11 cellular contexts compared by ENCODE assay signal in genomic region chr5:80069918-80070318, GRCh38. TPM values are rescaled to one million over a fixed set of nuclear protein-coding genes. Genes with fewer than 3 reads are reported as not detected.
DNase-seq lines count a peak whose midpoint lies in the region; ATAC-seq and TF ChIP-seq lines count a peak whose summit lies in the region.
"Had no signal": no experiment of that assay in that cellular context is flagged by ENCODE, and none has a peak within 500 bp of the region (broad histone marks: within the 10 kb centered on the region; RNA-seq: fewer than 3 reads in every experiment).

No MANE protein-coding gene starts in this region.

- 25 to 50% methylated on average over 3 of the region's 3 CpGs for WGBS in transverse colon (ENCODE audit: low coverage in 1 of 2), 2 donors

- TF ChIP-seq POLR2A in transverse colon (IDR thresholded peaks at IDR 0.05) = no peak

- CTCF ChIA-PET in Caco-2 (lab: Charles Lee) = no interaction called here

- POLR2A ChIA-PET in Caco-2 (lab: Charles Lee) = no interaction called here

- no peak for DNase-seq in activated naive CD4-positive, alpha-beta T cell treated with anti-CD3 and anti-CD28 coated beads, Interleukin-2, amount 50 U/mL, for 72 hours (ENCODE audit: low spot score in 2 of 2)
- DNase-seq in activated naive CD4-positive, alpha-beta T cell treated with Interleukin-2 at 50 U/mL for 16 hours = no peak
- no peak for DNase-seq in RWPE2 (ENCODE audit: low spot score)
- DNase-seq in left lobe of liver (ENCODE audit: low spot score) = no peak
- peak; percentile 37 for DNase-seq in transverse colon
- no peak for DNase-seq in progenitor cell of endocrine pancreas (ENCODE audit: low spot score, unreplicated experiment)
- no peak for DNase-seq in stimulated activated CD4-positive, alpha-beta T cell treated with anti-CD3 and anti-CD28 coated beads, Interleukin-4, amount 100 ng/mL, for 24 hours
- DNase-seq in Caco-2 = no peak
- DNase-seq: H7, NCI-H187 treated with DMSO at 0.1 percent for 48 hours had no signal

- H3K4me3 ChIP-seq in RWPE2 (ENCODE audit: severe bottlenecking) (no peak overlapping the region), transverse colon (no peak overlapping the region), Caco-2 (ENCODE audit: low read depth, low read length) (no peak overlapping the region)

- no peaks in the 10 kb centered on the region for H3K36me3 Mint-ChIP-seq in activated naive CD4-positive, alpha-beta T cell treated with anti-CD3 and anti-CD28 coated beads, Interleukin-2, amount 50 U/mL, for 72 hours
- H3K36me3 Mint-ChIP-seq in progenitor cell of endocrine pancreas (ENCODE audit: insufficient read depth) (peaks cover 2% of the 10 kb centered on the region), Caco-2 (ENCODE audit: insufficient read depth, unreplicated experiment) (no peaks in the 10 kb centered on the region)

- BruUV-seq in Caco-2 (replicated peaks; lab: Mats Ljungman, UMichigan) = no TSS peak

- H3K4me1 Mint-ChIP-seq in progenitor cell of endocrine pancreas (ENCODE audit: low read depth) (peaks cover 2% of the 10 kb centered on the region), Caco-2 (ENCODE audit: low read depth, unreplicated experiment) (no peaks in the 10 kb centered on the region)

- H3K4me3 Mint-ChIP-seq in progenitor cell of endocrine pancreas (ENCODE audit: low read depth) (no peak overlapping the region), Caco-2 (ENCODE audit: unreplicated experiment) (no peak overlapping the region)
- H3K4me3 Mint-ChIP-seq: B cell had no signal

- TF ChIP-seq EP300 in transverse colon (IDR thresholded peaks at IDR 0.05; ENCODE audit: low read depth) = no peak

- H3K9me3 Mint-ChIP-seq in activated naive CD4-positive, alpha-beta T cell treated with anti-CD3 and anti-CD28 coated beads, Interleukin-2, amount 50 U/mL, for 72 hours = no peaks in the 10 kb centered on the region
- no peaks in the 10 kb centered on the region for H3K9me3 Mint-ChIP-seq in progenitor cell of endocrine pancreas (ENCODE audit: low read depth)
- H3K9me3 Mint-ChIP-seq in Caco-2 (ENCODE audit: unreplicated experiment) = no peaks in the 10 kb centered on the region

- H3K9me3 ChIP-seq in RWPE2 (ENCODE audit: severe bottlenecking) = no peaks in the 10 kb centered on the region
- H3K9me3 ChIP-seq in transverse colon = no peaks in the 10 kb centered on the region
- no peaks in the 10 kb centered on the region for H3K9me3 ChIP-seq in Caco-2

- H3K27ac ChIP-seq in RWPE2 (ENCODE audit: poor library complexity, severe bottlenecking) (no peak overlapping the region), transverse colon (no peak overlapping the region)

- H3K27ac Mint-ChIP-seq in activated naive CD4-positive, alpha-beta T cell treated with anti-CD3 and anti-CD28 coated beads, Interleukin-2, amount 50 U/mL, for 72 hours = peak overlapping the region; percentile 39 to 56
- H3K27ac Mint-ChIP-seq in progenitor cell of endocrine pancreas = no peak overlapping the region
- no peak overlapping the region for H3K27ac Mint-ChIP-seq in Caco-2 (ENCODE audit: unreplicated experiment)
- H3K27ac Mint-ChIP-seq: B cell had no signal

- H3K27me3 ChIP-seq in RWPE2 (ENCODE audit: insufficient read depth, poor library complexity, severe bottlenecking) (no peaks in the 10 kb centered on the region), transverse colon (no peaks in the 10 kb centered on the region), Caco-2 (replicated peaks; ENCODE audit: control insufficient read depth, insufficient read depth, low read length) (no peaks in the 10 kb centered on the region)

- H3K4me1 ChIP-seq in RWPE2 (ENCODE audit: insufficient read depth, poor library complexity, severe bottlenecking) = no peaks in the 10 kb centered on the region
- H3K4me1 ChIP-seq in transverse colon = peaks cover 0 to 11% (median 4%) of the 10 kb centered on the region in 4 donors
- no peaks in the 10 kb centered on the region for H3K4me1 ChIP-seq in Caco-2

- in situ Hi-C loops in transverse colon (cut with MboI; ENCODE audit: low pct_ligation_motif_present in 1 of 4, low pct_unique_long_range_greater_than_20kb in 1 of 4, low sequenced_read_pairs in 3 of 4) = loop anchor here in 1 of 4 donors (10.0 kb wide), 1 partner anchor 525 kb away; no protein-coding TSS in a partner anchor

- TF ChIP-seq CTCF in RWPE2 (IDR thresholded peaks at IDR 0.05; ENCODE audit: poor library complexity, severe bottlenecking) (no peak), transverse colon (IDR thresholded peaks at IDR 0.05) (no peak), progenitor cell of endocrine pancreas (IDR thresholded peaks at IDR 0.05; ENCODE audit: unreplicated experiment) (no peak), Caco-2 (IDR thresholded peaks at IDR 0.05; ENCODE audit: insufficient read depth in 1 of 2, low read depth in 1 of 2, low read length in 1 of 2, severe bottlenecking in 1 of 2, unreplicated experiment in 1 of 2) (no peak)

- intact Hi-C loops in transverse colon (cut with DNase I; ENCODE audit: low total_unique reads) (no loop called here), Caco-2 (cut with micrococcal nuclease; ENCODE audit: unreplicated experiment) (no loop called here)

- H3K36me3 ChIP-seq in RWPE2 (ENCODE audit: low read depth) = no peaks in the 10 kb centered on the region
- no peaks in the 10 kb centered on the region for H3K36me3 ChIP-seq in transverse colon
- H3K36me3 ChIP-seq in Caco-2 (ENCODE audit: control insufficient read depth, insufficient read depth, low read length) = no peaks in the 10 kb centered on the region

- H3K27me3 Mint-ChIP-seq in progenitor cell of endocrine pancreas (peaks cover 4% of the 10 kb centered on the region), Caco-2 (ENCODE audit: insufficient read depth, unreplicated experiment) (no peaks in the 10 kb centered on the region)
- H3K27me3 Mint-ChIP-seq: B cell had no signal

- no peak for ATAC-seq in activated naive CD4-positive, alpha-beta T cell treated with anti-CD3 and anti-CD28 coated beads, Interleukin-2, amount 50 U/mL, for 72 hours
- 0 out of 3 replicates have a peak, but pooled peaks have one; percentile 19 for ATAC-seq in RWPE2 (ENCODE audit: low read depth)
- ATAC-seq in left lobe of liver = peak; percentile 27

RNA-seq across cellular contexts. Expression of gene THBS4, which starts 34.8 kb away (rescaled TPM):
- total RNA-seq in activated naive CD4-positive, alpha-beta T cell treated with anti-CD3 and anti-CD28 coated beads, Interleukin-2, amount 50 U/mL, for 72 hours = 1 to 10 TPM; 2.0 TPM
- total RNA-seq in left lobe of liver = 0.23 TPM
- total RNA-seq in transverse colon = 100 to 1,000 TPM in 1 of 4 donors, 10 to 100 TPM in 1, 1 to 10 TPM in 2; 5.3 to 116 (median 9.1) TPM
- 5.6 and 6.1 TPM in 2 replicates for total RNA-seq in progenitor cell of endocrine pancreas
- total RNA-seq in Caco-2 (2022) = 0.28 TPM in 1 of 2 replicates, not detected in the other

Comparison
In these comparisons a context has a peak if more than half of its experiments do, and no peak if none do; other contexts are left out.
1. ATAC-seq: peak in RWPE2 (single experiment) and left lobe of liver (single experiment); none in activated naive CD4-positive, alpha-beta T cell treated with anti-CD3 and anti-CD28 coated beads, Interleukin-2, amount 50 U/mL, for 72 hours (0 of 2).
2. H3K27ac Mint-ChIP-seq: peak in activated naive CD4-positive, alpha-beta T cell treated with anti-CD3 and anti-CD28 coated beads, Interleukin-2, amount 50 U/mL, for 72 hours (2 of 2); none in progenitor cell of endocrine pancreas (single experiment) and Caco-2 (single experiment).